Comparison of ENCODE assay signal across 9 cellular contexts in the genomic region with DNA sequence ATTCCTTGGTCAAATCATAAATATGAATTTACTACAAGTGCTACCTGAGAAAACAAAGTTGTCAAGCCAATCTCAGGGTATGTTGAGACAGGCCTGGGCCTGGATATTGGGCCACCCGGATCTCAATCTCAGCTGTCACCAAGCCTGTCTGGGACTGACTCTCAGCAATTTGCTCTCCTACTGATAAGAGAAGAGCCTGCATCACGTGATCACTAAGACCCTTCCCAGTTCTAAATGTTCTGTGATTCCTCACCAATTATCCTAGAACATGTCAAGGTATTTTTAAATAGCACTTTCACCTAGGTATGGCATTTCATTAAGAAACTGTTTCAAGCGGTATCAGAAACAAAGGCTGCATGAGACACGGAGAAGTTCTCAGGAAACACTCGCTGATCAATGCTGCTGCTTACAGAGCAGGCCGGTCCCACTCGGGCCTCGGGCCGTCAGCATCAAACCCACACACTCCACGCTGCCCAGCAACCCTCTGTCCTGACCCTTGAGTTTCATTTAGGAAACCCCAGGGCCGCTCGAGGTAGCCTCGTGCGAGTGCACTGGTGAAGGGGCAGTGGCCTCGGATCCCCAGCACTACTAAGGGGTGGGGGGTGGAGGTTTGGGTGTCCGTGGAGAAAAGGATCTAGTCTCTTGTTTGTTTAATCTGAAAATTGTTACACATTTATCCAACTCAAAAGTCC. TPM values are rescaled to one million over a fixed set of nuclear protein-coding genes. Genes with fewer than 3 reads are reported as not detected.
DNase-seq lines count a peak whose midpoint lies in the region; ATAC-seq and TF ChIP-seq lines count a peak whose summit lies in the region.
"Had no signal": no experiment of that assay in that cellular context is flagged by ENCODE, and none has a peak within 500 bp of the region (broad histone marks: within the 10 kb centered on the region; RNA-seq: fewer than 3 reads in every experiment).

No MANE protein-coding gene starts in this region.

- 55 to 68% (median 59%) methylated on average over 16 of the region's 16 CpGs for WGBS in spleen, 5 donors

- peak overlapping the region; percentile 85 to 100 (median 100) for H3K27ac ChIP-seq in spleen

- H3K9me3 ChIP-seq in spleen: no peaks in the 10 kb centered on the region

- ATAC-seq in activated naive CD8-positive, alpha-beta T cell treated with anti-CD3 and anti-CD28 coated beads, Interleukin-2, amount 50 U/mL, for 24 hours: no peak
- no peak for ATAC-seq in GM19467 (IDR thresholded peaks at IDR 0.05; ENCODE audit: unreplicated experiment)

- no peaks in the 10 kb centered on the region for H3K9me3 Mint-ChIP-seq in activated naive CD8-positive, alpha-beta T cell treated with anti-CD3 and anti-CD28 coated beads, Interleukin-2, amount 50 U/mL, for 24 hours

- peak overlapping the region; percentile 97 for H3K4me3 Mint-ChIP-seq in activated naive CD8-positive, alpha-beta T cell treated with anti-CD3 and anti-CD28 coated beads, Interleukin-2, amount 50 U/mL, for 24 hours

- no peak for TF ChIP-seq CTCF in spleen (IDR thresholded peaks at IDR 0.05 in 8 of 11, conservative IDR thresholded peaks at IDR 0.05 in 3 of 11)

- TF ChIP-seq POLR2A in spleen (IDR thresholded peaks at IDR 0.05): no peak

- peaks cover 68% of the 10 kb centered on the region for H3K4me1 Mint-ChIP-seq in activated naive CD8-positive, alpha-beta T cell treated with anti-CD3 and anti-CD28 coated beads, Interleukin-2, amount 50 U/mL, for 24 hours

- peak overlapping the region; percentile 54 to 93 (median 74) for H3K4me3 ChIP-seq in spleen

- peak overlapping the region; percentile 98 for H3K27ac Mint-ChIP-seq in activated naive CD8-positive, alpha-beta T cell treated with anti-CD3 and anti-CD28 coated beads, Interleukin-2, amount 50 U/mL, for 24 hours

- H3K27me3 ChIP-seq in spleen (replicated peaks in 1 of 7): no peaks in the 10 kb centered on the region

- H3K36me3 ChIP-seq in spleen: peaks cover 0 to 62% (median 57%) of the 10 kb centered on the region in 6 donors

- intact Hi-C loops in spleen (cut with DNase I; ENCODE audit: low total_unique reads): loop anchor here (10.0 kb wide), 1 partner anchor 296 kb away; no protein-coding TSS in a partner anchor

- H3K4me1 ChIP-seq in spleen: peaks cover 48 to 72% (median 68%) of the 10 kb centered on the region in 6 donors

- peak; percentile 38 for DNase-seq in HT1080 (ENCODE audit: low read depth)
- no peak for DNase-seq in activated naive CD8-positive, alpha-beta T cell treated with anti-CD3 and anti-CD28 coated beads, Interleukin-2, amount 50 U/mL, for 24 hours
- DNase-seq in hepatic stellate cell (ENCODE audit: low spot score): peak; percentile 17
- peak; percentile 83 for DNase-seq in spleen
- DNase-seq in stimulated activated CD4-positive, alpha-beta T cell treated with anti-CD3 and anti-CD28 coated beads, Interleukin-15, amount 100 ng/mL, for 24 hours: no peak
- DNase-seq in NCI-H2171 treated with DMSO at 0.1 percent for 48 hours (lab: John Stamatoyannopoulos, UW): no peak
- DNase-seq in NCI-H1417 (lab: John Stamatoyannopoulos, UW): no peak
- DNase-seq: retina had no signal

- H3K27me3 Mint-ChIP-seq in activated naive CD8-positive, alpha-beta T cell treated with anti-CD3 and anti-CD28 coated beads, Interleukin-2, amount 50 U/mL, for 24 hours: no peaks in the 10 kb centered on the region

- peaks cover 82% of the 10 kb centered on the region for H3K36me3 Mint-ChIP-seq in activated naive CD8-positive, alpha-beta T cell treated with anti-CD3 and anti-CD28 coated beads, Interleukin-2, amount 50 U/mL, for 24 hours (ENCODE audit: low read depth)

RNA-seq across cellular contexts. Expression of gene KLF6, which starts 4.1 kb away (rescaled TPM):
- total RNA-seq in HT1080 (2014; rRNA removed; shearing (Covaris generic)): 59.7 and 93.0 TPM in 2 replicates
- polyA plus RNA-seq in HT1080 (2015; cell fraction: cytosol; rRNA removed): 75.1 and 87.5 TPM in 2 replicates
- polyA plus RNA-seq in HT1080 (2015; cell fraction: nucleus; rRNA removed): 247 and 255 TPM in 2 replicates
- total RNA-seq in spleen: 100 to 1,000 TPM in 5 of 7 donors, 10 to 100 TPM in 2; 65.0 to 211 (median 135) TPM
- 10 to 100 TPM; 18.8 to 26.6 (median 19.6) TPM for polyA plus RNA-seq in spleen

Comparison
In these comparisons a context has a peak if more than half of its experiments do, and no peak if none do; other contexts are left out.
1. DNase-seq: peak in HT1080 (single experiment), hepatic stellate cell (single experiment) and spleen (single experiment); none in activated naive CD8-positive, alpha-beta T cell treated with anti-CD3 and anti-CD28 coated beads, Interleukin-2, amount 50 U/mL, for 24 hours (single experiment), stimulated activated CD4-positive, alpha-beta T cell treated with anti-CD3 and anti-CD28 coated beads, Interleukin-15, amount 100 ng/mL, for 24 hours (single experiment), NCI-H2171 treated with DMSO at 0.1 percent for 48 hours (single experiment) and NCI-H1417 (0 of 3).